Comparison of ENCODE assay signal across 15 cellular contexts in the genomic region with DNA sequence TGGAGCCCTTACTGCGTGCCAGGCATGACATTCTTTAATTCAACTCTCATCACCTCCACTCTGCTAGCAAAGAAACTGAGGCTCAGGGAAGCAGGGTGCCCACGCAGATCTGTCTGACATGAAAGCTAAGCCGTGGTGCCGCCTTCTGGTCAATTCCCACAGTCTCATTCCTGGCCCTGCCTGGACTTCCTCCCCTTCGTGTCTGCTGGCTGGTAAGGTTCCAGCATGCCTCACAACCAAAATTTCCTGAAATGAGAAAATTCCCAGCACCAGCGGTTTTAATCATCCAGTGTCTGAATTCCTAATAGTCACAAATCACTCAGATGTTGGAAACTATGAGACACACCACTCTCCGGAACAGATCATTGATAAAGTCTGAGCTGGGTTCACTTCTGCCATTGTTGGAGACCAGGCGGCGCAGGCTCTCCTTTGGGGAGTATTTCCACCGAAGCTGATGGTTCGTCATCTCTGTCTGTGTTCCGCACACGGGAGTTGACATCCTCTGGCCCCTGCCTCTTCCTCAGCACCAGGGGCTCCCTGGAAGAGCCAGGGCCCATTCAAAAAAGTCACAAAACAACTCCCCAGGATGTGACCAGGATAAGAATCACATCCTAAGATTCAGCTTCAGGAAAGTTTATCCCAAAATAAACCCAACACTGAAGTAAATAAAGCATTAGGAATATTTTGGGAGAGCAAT.
DNase-seq lines count a peak whose midpoint lies in the region; ATAC-seq, FAIRE-seq and TF ChIP-seq lines count a peak whose summit lies in the region.
"Had no signal": no experiment of that assay in that cellular context is flagged by ENCODE, and none has a peak within 500 bp of the region (broad histone marks: within the 10 kb centered on the region; RNA-seq: fewer than 3 reads in every experiment).

No MANE protein-coding gene starts in this region.

- DNase-seq in AG20443 (ENCODE audit: low spot score) (peak; percentile 86), dermis microvascular lymphatic vessel endothelial cell (ENCODE audit: low read depth in 2 of 2) (peak; percentile 86 to 93), right cardiac atrium (peak; percentile 70 to 85 (median 73)), posterior vena cava (ENCODE audit: low spot score) (peak; percentile 88), breast epithelium (ENCODE audit: low spot score in 2 of 2) (no peak), frontal cortex (ENCODE audit: low spot score in 2 of 2) (no peak), GM19238 (ENCODE audit: insufficient read length, low spot score) (no peak)
- DNase-seq: activated CD4-positive, alpha-beta T cell treated with anti-CD3 and anti-CD28 coated beads, Interleukin-2, amount 50 U/mL, for 1 hour; foreskin melanocyte; kidney glomerular epithelial cell; NCI-H1930; NCI-H69 had no signal

- no peaks in the 10 kb centered on the region for H3K9me3 ChIP-seq in right cardiac atrium (ENCODE audit: control insufficient read depth, low read length)
- no peaks in the 10 kb centered on the region for H3K9me3 ChIP-seq in breast epithelium
- H3K9me3 ChIP-seq: suprapubic skin had no signal

- H3K27me3 ChIP-seq in right cardiac atrium (ENCODE audit: control insufficient read depth, insufficient read depth) (no peaks in the 10 kb centered on the region), breast epithelium (no peaks in the 10 kb centered on the region)
- H3K27me3 ChIP-seq: suprapubic skin had no signal

- intact Hi-C loops in right cardiac atrium (cut with DNase I) (loop anchor here in 1 of 4 donors (5.0 to 10.0 kb wide), 2 partner anchors 166 to 217 kb away; a partner anchor contains a TSS), posterior vena cava (cut with DNase I) (no loop called here), breast epithelium (cut with DNase I; ENCODE audit: low total_unique reads) (no loop called here)

- WGBS in right cardiac atrium, result 49% methylated on average over 13 of the region's 13 CpGs

- H3K4me1 ChIP-seq in right cardiac atrium (ENCODE audit: control insufficient read depth, insufficient read depth, low read length) (peaks cover 3% of the 10 kb centered on the region), breast epithelium (no peaks in the 10 kb centered on the region)
- H3K4me1 ChIP-seq: suprapubic skin had no signal

- FAIRE-seq in frontal cortex (lab: Jason Lieb, UNC), result no peak

- peak; percentile 82 to 95 for ATAC-seq in right cardiac atrium
- no peak for ATAC-seq in HG03442 (IDR thresholded peaks at IDR 0.05; ENCODE audit: unreplicated experiment)

- no peaks in the 10 kb centered on the region for H3K36me3 ChIP-seq in breast epithelium
- H3K36me3 ChIP-seq: suprapubic skin had no signal

- no peak for TF ChIP-seq CTCF in breast epithelium (IDR thresholded peaks at IDR 0.05)

- no peak for TF ChIP-seq POLR2A in breast epithelium (IDR thresholded peaks at IDR 0.05)

- H3K27ac ChIP-seq in right cardiac atrium (ENCODE audit: low read length) (peak overlapping the region; percentile 56), breast epithelium (peak overlapping the region in 1 of 2 donors; percentile 33)
- H3K27ac ChIP-seq: suprapubic skin had no signal

- H3K4me3 ChIP-seq in right cardiac atrium (ENCODE audit: low read length) (no peak overlapping the region), breast epithelium (no peak overlapping the region)
- H3K4me3 ChIP-seq: smooth muscle cell, suprapubic skin had no signal

Comparison
In these comparisons a context has a peak if more than half of its experiments do, and no peak if none do; other contexts are left out.
1. DNase-seq: peak in AG20443 (single experiment), dermis microvascular lymphatic vessel endothelial cell (2 of 2), right cardiac atrium (3 of 3) and posterior vena cava (single experiment); none in breast epithelium (0 of 2), frontal cortex (0 of 2) and GM19238 (single experiment).